Comparison of ENCODE assay signal across 8 cellular contexts in the genomic region with DNA sequence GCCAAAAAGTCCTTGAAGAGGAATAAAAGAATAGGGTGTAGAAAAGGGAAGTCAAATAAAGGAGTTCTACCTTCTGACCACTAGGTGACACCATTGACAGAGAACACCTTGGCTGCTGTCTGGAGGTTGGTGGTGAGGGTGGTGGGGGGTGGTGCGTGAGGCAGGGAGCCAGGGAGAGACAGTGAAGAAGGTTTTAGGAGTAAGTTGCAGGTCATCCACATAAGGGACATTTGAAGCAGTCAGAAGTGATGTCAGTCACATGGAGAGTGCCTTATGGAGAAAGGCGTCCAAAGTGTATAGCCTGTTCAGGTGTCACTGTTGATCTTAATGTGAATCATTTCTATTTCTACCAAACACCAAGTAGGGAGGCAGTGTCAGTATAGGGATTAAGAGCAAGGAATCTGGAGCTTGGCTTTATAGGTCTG.
DNase-seq lines count a peak whose midpoint lies in the region; ATAC-seq, FAIRE-seq and TF ChIP-seq lines count a peak whose summit lies in the region.

No MANE protein-coding gene starts in this region.

- TF ChIP-seq CTCF in A673 (conservative IDR thresholded peaks at IDR 0.05; ENCODE audit: low read depth, low read length) (peak; percentile 69), GM12865 (IDR thresholded peaks at IDR 0.05; ENCODE audit: insufficient read depth, low read depth, low read length, missing control alignments) (peak; percentile 70), bronchial epithelial cell (IDR thresholded peaks at IDR 0.05; ENCODE audit: insufficient read depth, low read length, severe bottlenecking) (peak; percentile 80), lung (IDR thresholded peaks at IDR 0.05; ENCODE audit: control extremely low read depth, extremely low read depth) (no peak)

- CTCF ChIA-PET in A673 (lab: Charles Lee), result no interaction called here

- H3K9me3 ChIP-seq in A673 (ENCODE audit: low read depth, low read length, poor library complexity, severe bottlenecking), result no peaks in the 10 kb centered on the region
- H3K9me3 ChIP-seq in lung (ENCODE audit: control insufficient read depth in 2 of 2, insufficient read depth in 1 of 2, low read length in 1 of 2), result no peaks in the 10 kb centered on the region

- H3K27ac ChIP-seq in A673 (ENCODE audit: low read depth, low read length, poor library complexity, severe bottlenecking), result no peak overlapping the region
- H3K27ac ChIP-seq in lung (ENCODE audit: low read depth in 1 of 2, low read length in 1 of 2), result no peak overlapping the region

- peak; percentile 32 for FAIRE-seq in bronchial epithelial cell (lab: Jason Lieb, UNC)

- no peaks in the 10 kb centered on the region for H3K36me3 ChIP-seq in A673 (ENCODE audit: insufficient read depth, low read length, poor library complexity, severe bottlenecking)
- H3K36me3 ChIP-seq in bronchial epithelial cell (ENCODE audit: control insufficient read depth, insufficient read depth, low read length), result no peaks in the 10 kb centered on the region
- no peaks in the 10 kb centered on the region for H3K36me3 ChIP-seq in lung (ENCODE audit: control insufficient read depth in 2 of 2, insufficient read depth in 2 of 2, low read length in 2 of 2)

- H3K27me3 ChIP-seq in A673 (replicated peaks; ENCODE audit: insufficient read depth, low read depth, low read length, poor library complexity) (peaks cover 11% of the 10 kb centered on the region), bronchial epithelial cell (ENCODE audit: control insufficient read depth, insufficient read depth, low read length) (no peaks in the 10 kb centered on the region), lung (ENCODE audit: control insufficient read depth, insufficient read depth) (no peaks in the 10 kb centered on the region)

- ATAC-seq in HG03095 (IDR thresholded peaks at IDR 0.05; ENCODE audit: unreplicated experiment) (peak; percentile 62), lung (ENCODE audit: insufficient read depth, low FRiP score) (peak; percentile 62), GM19463 (IDR thresholded peaks at IDR 0.05; ENCODE audit: unreplicated experiment) (no peak), HG02763 (IDR thresholded peaks at IDR 0.05; ENCODE audit: unreplicated experiment) (no peak)

- peak; percentile 46 for DNase-seq in A673 (ENCODE audit: low spot score)
- peak; percentile 48 for DNase-seq in GM12865 (ENCODE audit: low read depth)
- peak; percentile 61 for DNase-seq in NCI-H82 (lab: John Stamatoyannopoulos, UW)
- DNase-seq in bronchial epithelial cell (ENCODE audit: low read depth), result peak; percentile 57
- DNase-seq in lung (ENCODE audit: low spot score), result no peak

- H3K4me3 ChIP-seq in A673 (ENCODE audit: low read depth, low read length, poor library complexity, severe bottlenecking), result no peak overlapping the region
- H3K4me3 ChIP-seq in GM12865 (ENCODE audit: low read depth, low read length), result no peak overlapping the region
- no peak overlapping the region for H3K4me3 ChIP-seq in bronchial epithelial cell (ENCODE audit: low read depth, low read length)
- H3K4me3 ChIP-seq in lung, result no peak overlapping the region

- intact Hi-C loops in A673 (cut with micrococcal nuclease; ENCODE audit: unreplicated experiment), result loop anchor here (2.0 kb wide), 1 partner anchor 914 kb away; no protein-coding TSS in a partner anchor

- 18 to 39% methylated on average over 2 of the region's 2 CpGs for WGBS in lung, 2 donors

- POLR2A ChIA-PET in A673 (lab: Charles Lee; ENCODE audit: low non-redundant PET), result no interaction called here

- BruUV-seq in A673 (replicated peaks; lab: Mats Ljungman, UMichigan), result no TSS peak

- H3K4me1 ChIP-seq in A673 (ENCODE audit: insufficient read depth, low read length, poor library complexity, severe bottlenecking) (no peaks in the 10 kb centered on the region), lung (ENCODE audit: control insufficient read depth in 2 of 2, insufficient read depth in 2 of 2, low read length in 2 of 2) (no peaks in the 10 kb centered on the region)

Comparison
In these comparisons a context has a peak if more than half of its experiments do, and no peak if none do; other contexts are left out.
1. ATAC-seq: peak in HG03095 (single experiment) and lung (single experiment); none in GM19463 (single experiment) and HG02763 (single experiment).